Comparison of ENCODE assay signal across 15 cellular contexts in genomic region chr6:143078468-143079324, GRCh38. TPM values are rescaled to one million over a fixed set of nuclear protein-coding genes. Genes with fewer than 3 reads are reported as not detected.
DNase-seq lines count a peak whose midpoint lies in the region; ATAC-seq, FAIRE-seq and TF ChIP-seq lines count a peak whose summit lies in the region.
"Had no signal": no experiment of that assay in that cellular context is flagged by ENCODE, and none has a peak within 500 bp of the region (broad histone marks: within the 10 kb centered on the region; RNA-seq: fewer than 3 reads in every experiment).

No MANE protein-coding gene starts in this region.

- H3K9me3 ChIP-seq in HepG2 (ENCODE audit: low read length) = peaks cover 16% of the 10 kb centered on the region
- peaks cover 8% of the 10 kb centered on the region for H3K9me3 ChIP-seq in mammary epithelial cell (replicated peaks; ENCODE audit: insufficient read depth, low read length)

- H3K4me3 ChIP-seq in HepG2 (replicated peaks in 1 of 3; ENCODE audit: insufficient read depth in 1 of 3, low read depth in 2 of 3, low read length in 3 of 3) (no peak overlapping the region), mammary epithelial cell (replicated peaks in 1 of 3; ENCODE audit: insufficient read depth in 1 of 3, low read depth in 2 of 3, low read length in 3 of 3) (no peak overlapping the region)

- H3K36me3 Mint-ChIP-seq in activated naive CD4-positive, alpha-beta T cell treated with anti-CD3 and anti-CD28 coated beads, Interleukin-2, amount 50 U/mL, for 24 hours = peaks cover 17% of the 10 kb centered on the region
- no peaks in the 10 kb centered on the region for H3K36me3 Mint-ChIP-seq in activated naive CD4-positive, alpha-beta T cell treated with anti-CD3 and anti-CD28 coated beads, Interleukin-2, amount 10 ng/mL, durations not matched to agents 7 days and 5 days
- peaks cover 6% of the 10 kb centered on the region for H3K36me3 Mint-ChIP-seq in natural killer cell treated with Interleukin-12 subunit alpha and Interleukin-12 subunit beta and Interleukin-15 and Interleukin-18, amount 100 ng/mL, for 72 hours
- peaks cover 15% of the 10 kb centered on the region for H3K36me3 Mint-ChIP-seq in activated CD4-positive, alpha-beta memory T cell treated with anti-CD3 and anti-CD28 coated beads, Interleukin-2, amount 10 ng/mL, durations not matched to agents 7 days and 5 days (ENCODE audit: low read depth)

- no peak for TF ChIP-seq CTCF in HepG2 (CRISPR knock-in tag; IDR thresholded peaks at IDR 0.05)
- TF ChIP-seq CTCF in mammary epithelial cell (conservative IDR thresholded peaks at IDR 0.05 in 1 of 2, IDR thresholded peaks at IDR 0.05 in 1 of 2; ENCODE audit: extremely low read depth in 1 of 2, insufficient read depth in 1 of 2, low read depth in 1 of 2, low read length in 2 of 2) = no peak

- peak overlapping the region; percentile 71 for H3K27ac Mint-ChIP-seq in activated naive CD4-positive, alpha-beta T cell treated with anti-CD3 and anti-CD28 coated beads, Interleukin-2, amount 50 U/mL, for 24 hours
- H3K27ac Mint-ChIP-seq in activated naive CD4-positive, alpha-beta T cell treated with anti-CD3 and anti-CD28 coated beads, Interleukin-2, amount 10 ng/mL, durations not matched to agents 7 days and 5 days = no peak overlapping the region
- no peak overlapping the region for H3K27ac Mint-ChIP-seq in natural killer cell treated with Interleukin-12 subunit alpha and Interleukin-12 subunit beta and Interleukin-15 and Interleukin-18, amount 100 ng/mL, for 72 hours
- no peak overlapping the region for H3K27ac Mint-ChIP-seq in activated CD4-positive, alpha-beta memory T cell treated with anti-CD3 and anti-CD28 coated beads, Interleukin-2, amount 10 ng/mL, durations not matched to agents 7 days and 5 days
- H3K27ac Mint-ChIP-seq: CD4-positive, alpha-beta memory T cell had no signal

- TF ChIP-seq POLR2A in HepG2 (IDR thresholded peaks at IDR 0.05; ENCODE audit: insufficient read depth in 1 of 2, low read depth in 2 of 2, low read length in 2 of 2) = no peak

- DNase-seq in activated naive CD4-positive, alpha-beta T cell treated with anti-CD3 and anti-CD28 coated beads, Interleukin-2, amount 10 ng/mL, durations not matched to agents 7 days and 5 days = no peak
- DNase-seq in brain pericyte (ENCODE audit: low read depth, low spot score) = peak; percentile 50
- no peak for DNase-seq in HepG2 (ENCODE audit: low spot score)
- no peak for DNase-seq in natural killer cell treated with Interleukin-12 subunit alpha and Interleukin-12 subunit beta and Interleukin-15 and Interleukin-18, amount 100 ng/mL, for 72 hours (ENCODE audit: low spot score)
- DNase-seq in NCI-H446 treated with DMSO at 0.1 percent for 48 hours (lab: John Stamatoyannopoulos, UW) = no peak
- DNase-seq in activated CD4-positive, alpha-beta memory T cell treated with anti-CD3 and anti-CD28 coated beads, Interleukin-2, amount 10 ng/mL, durations not matched to agents 7 days and 5 days = no peak
- DNase-seq in mammary epithelial cell = no peak
- DNase-seq: Calu3; CD4-positive, alpha-beta memory T cell; DMS79; HCEC 1CT; NCI-H1930; NCI-H2171 treated with DMSO at 0.1 percent for 48 hours; NCI-H510A had no signal

- H3K4me1 ChIP-seq in HepG2 (ENCODE audit: insufficient read depth, low read length) = peaks cover 25% of the 10 kb centered on the region
- H3K4me1 ChIP-seq in mammary epithelial cell (ENCODE audit: insufficient read depth, low read length) = no peaks in the 10 kb centered on the region

- H3K27me3 ChIP-seq in HepG2 (ENCODE audit: control insufficient read depth in 1 of 2, insufficient read depth in 2 of 2, low read length in 2 of 2) (no peaks in the 10 kb centered on the region), mammary epithelial cell (ENCODE audit: insufficient read depth, low read length) (no peaks in the 10 kb centered on the region)

- POLR2A ChIA-PET in HepG2 (lab: Yijun Ruan, JAX) = no interaction called here
- POLR2A ChIA-PET in activated CD4-positive, alpha-beta memory T cell treated with anti-CD3 and anti-CD28 coated beads, Interleukin-2, amount 10 ng/mL, durations not matched to agents 7 days and 5 days (lab: Charles Lee) = no interaction called here

- H3K4me1 Mint-ChIP-seq in activated naive CD4-positive, alpha-beta T cell treated with anti-CD3 and anti-CD28 coated beads, Interleukin-2, amount 50 U/mL, for 24 hours = no peaks in the 10 kb centered on the region
- H3K4me1 Mint-ChIP-seq in activated naive CD4-positive, alpha-beta T cell treated with anti-CD3 and anti-CD28 coated beads, Interleukin-2, amount 10 ng/mL, durations not matched to agents 7 days and 5 days = no peaks in the 10 kb centered on the region
- H3K4me1 Mint-ChIP-seq in natural killer cell treated with Interleukin-12 subunit alpha and Interleukin-12 subunit beta and Interleukin-15 and Interleukin-18, amount 100 ng/mL, for 72 hours (ENCODE audit: low read depth in 2 of 2) = no peaks in the 10 kb centered on the region
- peaks cover 1% of the 10 kb centered on the region for H3K4me1 Mint-ChIP-seq in activated CD4-positive, alpha-beta memory T cell treated with anti-CD3 and anti-CD28 coated beads, Interleukin-2, amount 10 ng/mL, durations not matched to agents 7 days and 5 days
- H3K4me1 Mint-ChIP-seq: CD4-positive, alpha-beta memory T cell had no signal

- intact Hi-C loops in HepG2 (cut with micrococcal nuclease; ENCODE audit: unreplicated experiment) (no loop called here), mammary epithelial cell (cut with micrococcal nuclease) (no loop called here)

- TF ChIP-seq RAD21 in HepG2 (CRISPR knock-in tag; IDR thresholded peaks at IDR 0.05) = no peak

- peak overlapping the region; percentile 19 for H3K4me2 ChIP-seq in HepG2 (ENCODE audit: low read depth, low read length)
- no peak overlapping the region for H3K4me2 ChIP-seq in mammary epithelial cell (ENCODE audit: insufficient read depth, low read depth, low read length)

- dilution Hi-C loops in mammary epithelial cell (cut with HindIII; ENCODE audit: low sequenced_read_pairs) = no loop called here

- FAIRE-seq in HepG2 (lab: Jason Lieb, UNC) = no peak

- TF ChIP-seq EP300 in HepG2 (IDR thresholded peaks at IDR 0.05; ENCODE audit: low read depth in 2 of 2, low read length in 2 of 2) = no peak
- no peak for TF ChIP-seq EP300 in HepG2 (CRISPR knock-in tag; IDR thresholded peaks at IDR 0.05; ENCODE audit: borderline replicate concordance)

- BruUV-seq in HepG2 (replicated peaks; lab: Mats Ljungman, UMichigan) (no TSS peak), mammary epithelial cell (replicated peaks; lab: Mats Ljungman, UMichigan) (no TSS peak)

- H2AFZ ChIP-seq in HepG2 (ENCODE audit: low read length) (no peak overlapping the region), mammary epithelial cell (ENCODE audit: low read depth, low read length) (no peak overlapping the region)

- H3K27ac ChIP-seq in HepG2 (ENCODE audit: extremely low read length, insufficient read depth, low read length) (peak overlapping the region; percentile 59), mammary epithelial cell (ENCODE audit: insufficient read depth, low read depth, low read length) (no peak overlapping the region)

- H3K27me3 Mint-ChIP-seq in activated naive CD4-positive, alpha-beta T cell treated with anti-CD3 and anti-CD28 coated beads, Interleukin-2, amount 50 U/mL, for 24 hours = no peaks in the 10 kb centered on the region
- H3K27me3 Mint-ChIP-seq in activated naive CD4-positive, alpha-beta T cell treated with anti-CD3 and anti-CD28 coated beads, Interleukin-2, amount 10 ng/mL, durations not matched to agents 7 days and 5 days = no peaks in the 10 kb centered on the region
- peaks cover 0 to 4% of the 10 kb centered on the region in 2 donors for H3K27me3 Mint-ChIP-seq in natural killer cell treated with Interleukin-12 subunit alpha and Interleukin-12 subunit beta and Interleukin-15 and Interleukin-18, amount 100 ng/mL, for 72 hours
- no peaks in the 10 kb centered on the region for H3K27me3 Mint-ChIP-seq in activated CD4-positive, alpha-beta memory T cell treated with anti-CD3 and anti-CD28 coated beads, Interleukin-2, amount 10 ng/mL, durations not matched to agents 7 days and 5 days
- H3K27me3 Mint-ChIP-seq: CD4-positive, alpha-beta memory T cell had no signal

- H3K9ac ChIP-seq in HepG2 (ENCODE audit: insufficient read depth, low read depth, low read length) (no peak overlapping the region), mammary epithelial cell (ENCODE audit: insufficient read depth, low read length) (no peak overlapping the region)

- peaks cover 22% of the 10 kb centered on the region for H3K9me3 Mint-ChIP-seq in activated naive CD4-positive, alpha-beta T cell treated with anti-CD3 and anti-CD28 coated beads, Interleukin-2, amount 50 U/mL, for 24 hours
- peaks cover 13% of the 10 kb centered on the region for H3K9me3 Mint-ChIP-seq in activated naive CD4-positive, alpha-beta T cell treated with anti-CD3 and anti-CD28 coated beads, Interleukin-2, amount 10 ng/mL, durations not matched to agents 7 days and 5 days
- peaks cover 4% of the 10 kb centered on the region for H3K9me3 Mint-ChIP-seq in natural killer cell treated with Interleukin-12 subunit alpha and Interleukin-12 subunit beta and Interleukin-15 and Interleukin-18, amount 100 ng/mL, for 72 hours
- H3K9me3 Mint-ChIP-seq in activated CD4-positive, alpha-beta memory T cell treated with anti-CD3 and anti-CD28 coated beads, Interleukin-2, amount 10 ng/mL, durations not matched to agents 7 days and 5 days = peaks cover 30% of the 10 kb centered on the region

- H3K79me2 ChIP-seq in HepG2 (ENCODE audit: insufficient read depth, low read length) (peaks cover 21% of the 10 kb centered on the region), mammary epithelial cell (ENCODE audit: insufficient read depth, low read length) (peaks cover 34% of the 10 kb centered on the region)

- ATAC-seq in HepG2 = no peak
- no peak for ATAC-seq in natural killer cell treated with Interleukin-12 subunit alpha and Interleukin-12 subunit beta and Interleukin-15 and Interleukin-18, amount 100 ng/mL, for 72 hours

- 0 out of 5 replicates have a peak, but pooled peaks cover 0 to 1% of the 10 kb centered on the region in 2 experiments for H3K36me3 ChIP-seq in HepG2 (replicated peaks in 1 of 2; ENCODE audit: control insufficient read depth in 1 of 2, insufficient read depth in 2 of 2, low read length in 2 of 2)
- no peaks in the 10 kb centered on the region for H3K36me3 ChIP-seq in mammary epithelial cell (ENCODE audit: insufficient read depth, low read length)

- CTCF ChIA-PET in activated naive CD4-positive, alpha-beta T cell treated with anti-CD3 and anti-CD28 coated beads, Interleukin-2, amount 10 ng/mL, durations not matched to agents 7 days and 5 days (lab: Charles Lee) = no interaction called here
- CTCF ChIA-PET in HepG2 (lab: Yijun Ruan, JAX; ENCODE audit: low intra/inter-chr PET ratio, low total read pairs) = no interaction called here
- CTCF ChIA-PET in activated CD4-positive, alpha-beta memory T cell treated with anti-CD3 and anti-CD28 coated beads, Interleukin-2, amount 10 ng/mL, durations not matched to agents 7 days and 5 days (lab: Charles Lee) = interaction anchor here (0.6 kb wide), 1 partner anchor 10 kb away, joined by 3 read pairs; no protein-coding TSS in a partner anchor
- CTCF ChIA-PET in mammary epithelial cell (lab: Charles Lee; ENCODE audit: low non-redundant PET) = no interaction called here

- in situ Hi-C loops in HepG2 (cut with HindIII; ENCODE audit: extremely low pct_ligation_motif_present, low pct_unique_long_range_greater_than_20kb) = no loop called here
- in situ Hi-C loops in mammary epithelial cell (cut with MboI; ENCODE audit: low sequenced_read_pairs in 2 of 2) = no loop called here

- H4K20me1 ChIP-seq in HepG2 (ENCODE audit: insufficient read depth, low read length) = no peaks in the 10 kb centered on the region
- no peaks in the 10 kb centered on the region for H4K20me1 ChIP-seq in mammary epithelial cell (ENCODE audit: insufficient read depth, low read length)

- WGBS in HepG2 (ENCODE audit: low lambda C conversion rate) = 87% methylated on average over 6 of the region's 6 CpGs
- 94% methylated on average over 6 of the region's 6 CpGs for WGBS in mammary epithelial cell (ENCODE audit: low coverage, missing lambda C conversion rate)

- H3K4me3 Mint-ChIP-seq in activated naive CD4-positive, alpha-beta T cell treated with anti-CD3 and anti-CD28 coated beads, Interleukin-2, amount 50 U/mL, for 24 hours = no peak overlapping the region
- no peak overlapping the region for H3K4me3 Mint-ChIP-seq in activated naive CD4-positive, alpha-beta T cell treated with anti-CD3 and anti-CD28 coated beads, Interleukin-2, amount 10 ng/mL, durations not matched to agents 7 days and 5 days
- H3K4me3 Mint-ChIP-seq in natural killer cell treated with Interleukin-12 subunit alpha and Interleukin-12 subunit beta and Interleukin-15 and Interleukin-18, amount 100 ng/mL, for 72 hours = no peak overlapping the region
- no peak overlapping the region for H3K4me3 Mint-ChIP-seq in activated CD4-positive, alpha-beta memory T cell treated with anti-CD3 and anti-CD28 coated beads, Interleukin-2, amount 10 ng/mL, durations not matched to agents 7 days and 5 days
- H3K4me3 Mint-ChIP-seq: CD4-positive, alpha-beta memory T cell had no signal

RNA-seq across cellular contexts. Expression of gene AIG1, which starts 18.0 kb away (rescaled TPM):
- total RNA-seq in HepG2 (2016; rRNA removed; fragmentation: Illumina TruSeq; extraction: Trizol) (92.2 and 115 TPM in 2 replicates), mammary epithelial cell (100 to 1,000 TPM in 1 of 2 donors, 10 to 100 TPM in 1; 93.9 to 113 TPM)
- total RNA-seq in HepG2 (2016; cell fraction: cytosol; rRNA removed; fragmentation: Illumina TruSeq; extraction: Trizol; ENCODE audit: low read depth) = 69.0 and 78.3 TPM in 2 replicates
- total RNA-seq in HepG2 (2016; cell fraction: insoluble cytoplasmic fraction; rRNA removed; fragmentation: Illumina TruSeq; extraction: Trizol) = 86.4 and 118 TPM in 2 replicates
- 94.9 and 96.7 TPM in 2 replicates for total RNA-seq in HepG2 (2016; cell fraction: membrane; rRNA removed; fragmentation: Illumina TruSeq; extraction: Trizol)
- 108 and 110 TPM in 2 replicates for total RNA-seq in HepG2 (2016; cell fraction: nucleus; rRNA removed; fragmentation: Illumina TruSeq; extraction: Trizol)
- polyA plus RNA-seq in HepG2 (2011; rRNA removed) (180 and 197 TPM in 2 replicates), mammary epithelial cell (93.8 TPM)
- polyA plus RNA-seq in HepG2 (2011; cell fraction: cytosol; rRNA removed) = 168 and 200 TPM in 2 replicates
- 65.3 and 74.7 TPM in 2 replicates for polyA plus RNA-seq in HepG2 (2011; cell fraction: nucleus; rRNA removed)
- polyA plus RNA-seq in HepG2 (2012) = 127 and 143 TPM in 2 replicates
- polyA plus RNA-seq in HepG2 (2016; cell fraction: cytosol; fragmentation: Illumina TruSeq; extraction: Trizol; ENCODE audit: low read depth) = 95.4 and 123 TPM in 2 replicates
- polyA plus RNA-seq in HepG2 (2016; cell fraction: insoluble cytoplasmic fraction; fragmentation: Illumina TruSeq; extraction: Trizol; ENCODE audit: low read depth) = 91.2 and 101 TPM in 2 replicates
- polyA plus RNA-seq in HepG2 (2016; cell fraction: membrane; fragmentation: Illumina TruSeq; extraction: Trizol; ENCODE audit: low read depth) = 103 and 106 TPM in 2 replicates
- polyA plus RNA-seq in HepG2 (2016; cell fraction: nucleus; fragmentation: Illumina TruSeq; extraction: Trizol; ENCODE audit: insufficient read depth, low read depth) = 141 and 147 TPM in 2 replicates
- polyA minus RNA-seq in HepG2 (2011; rRNA and poly(A)+ RNA removed; ENCODE audit: low replicate concordance) = 20.3 and 109 TPM in 2 replicates
- 67.3 and 76.3 TPM in 2 replicates for polyA minus RNA-seq in HepG2 (2011; cell fraction: cytosol; rRNA and poly(A)+ RNA removed)
- 156 and 160 TPM in 2 replicates for polyA minus RNA-seq in HepG2 (2011; cell fraction: nucleus; rRNA and poly(A)+ RNA removed)
- total RNA-seq in natural killer cell treated with Interleukin-12 subunit alpha and Interleukin-12 subunit beta and Interleukin-15 and Interleukin-18, amount 100 ng/mL, for 72 hours = 1 to 10 TPM; 5.7 to 7.4 TPM
- 1 to 10 TPM; 8.4 to 9.9 TPM for total RNA-seq in activated CD4-positive, alpha-beta memory T cell treated with anti-CD3 and anti-CD28 coated beads, Interleukin-2, amount 10 ng/mL, durations not matched to agents 7 days and 5 days
- polyA minus RNA-seq in mammary epithelial cell = 135 TPM

Comparison
In these comparisons a context has a peak if more than half of its experiments do, and no peak if none do; other contexts are left out.
1. RNA of gene AIG1, which starts 18.0 kb away (total RNA-seq): 69.0 to 118 TPM in HepG2 and 93.9 to 113 TPM in mammary epithelial cell; 8.4 to 9.9 TPM in activated CD4-positive, alpha-beta memory T cell treated with anti-CD3 and anti-CD28 coated beads, Interleukin-2, amount 10 ng/mL, durations not matched to agents 7 days and 5 days and 5.7 to 7.4 TPM in natural killer cell treated with Interleukin-12 subunit alpha and Interleukin-12 subunit beta and Interleukin-15 and Interleukin-18, amount 100 ng/mL, for 72 hours; every median in the first group is over 4 times any median in the second.